ENCODE assay signal across 28 cellular contexts in the genomic region with DNA sequence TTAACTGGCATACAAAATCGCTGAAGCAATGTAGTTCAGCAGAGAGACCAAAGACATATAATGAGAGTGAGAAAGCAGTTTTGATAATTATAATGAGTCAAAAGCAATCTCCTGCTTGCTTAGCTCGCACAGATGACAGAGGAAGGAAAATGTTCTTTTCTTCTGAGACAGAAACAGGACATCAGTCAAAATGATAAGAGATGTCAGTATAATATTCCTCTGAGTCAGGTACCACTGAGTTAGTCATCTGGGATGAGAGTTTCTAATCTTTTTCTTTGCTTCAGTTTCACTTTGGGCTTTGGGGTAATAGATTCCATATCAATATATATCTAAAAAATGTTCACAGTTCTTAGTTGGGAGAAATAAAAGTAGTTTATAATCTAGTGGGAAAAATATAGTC.
DNase-seq lines count a peak whose midpoint lies in the region; ATAC-seq, FAIRE-seq and TF ChIP-seq lines count a peak whose summit lies in the region.
"Had no signal": no experiment of that assay in that cellular context is flagged by ENCODE, and none has a peak within 500 bp of the region (broad histone marks: within the 10 kb centered on the region; RNA-seq: fewer than 3 reads in every experiment).

No MANE protein-coding gene starts in this region.

- H3K4me2 ChIP-seq in IMR-90 (ENCODE audit: low read depth, low read length) = peak overlapping the region; percentile 89; the same call in 1 of the 2 replicates
- H3K4me2 ChIP-seq in PC-9 = no peak overlapping the region

- POLR2A ChIA-PET in IMR-90 (lab: Charles Lee; ENCODE audit: unreplicated experiment) (no interaction called here), GM10248 (lab: Yijun Ruan, JAX) (no interaction called here), PC-9 (lab: Charles Lee; ENCODE audit: unreplicated experiment) (no interaction called here)

- peaks cover 9% of the 10 kb centered on the region for H3K4me1 ChIP-seq in IMR-90 (ENCODE audit: control insufficient read depth, insufficient read depth, low read length)
- H3K4me1 ChIP-seq in PC-9 (replicated peaks; ENCODE audit: insufficient read depth) = no peaks in the 10 kb centered on the region
- H3K4me1 ChIP-seq: upper lobe of left lung had no signal

- H4K5ac ChIP-seq in IMR-90 (ENCODE audit: low read depth, low read length) = no peak overlapping the region

- H3K9me2 ChIP-seq in PC-9 (ENCODE audit: insufficient read depth) = no peaks in the 10 kb centered on the region

- H3K27ac ChIP-seq in IMR-90 (ENCODE audit: insufficient read depth, low read length) (no peak overlapping the region), PC-9 (no peak overlapping the region)
- H3K27ac ChIP-seq: upper lobe of left lung had no signal

- no peak overlapping the region for H3K4ac ChIP-seq in IMR-90 (ENCODE audit: low read depth, low read length)

- no peak overlapping the region for H3K23ac ChIP-seq in IMR-90 (ENCODE audit: low read depth, low read length)

- no peaks in the 10 kb centered on the region for H3F3A ChIP-seq in PC-9 (ENCODE audit: insufficient read depth, low read depth)

- H3K4me3 ChIP-seq in IMR-90 (ENCODE audit: insufficient read depth, low read depth, low read length) = no peak overlapping the region
- no peak overlapping the region for H3K4me3 ChIP-seq in PC-9
- H3K4me3 ChIP-seq: GM12878, lung, upper lobe of left lung had no signal

- 50% methylated on average over 1 of the region's 2 CpGs; no CpG with 5 or more reads in 1 of the 2 experiments for WGBS in IMR-90 (ENCODE audit: extremely low coverage in 2 of 2, insufficient read length in 1 of 2), 2 experiments

- peaks cover 5% of the 10 kb centered on the region; the same call in 1 of the 2 replicates for H3K9me1 ChIP-seq in IMR-90 (ENCODE audit: insufficient read depth, low read length)

- TF ChIP-seq CTCF in IMR-90 (conservative IDR thresholded peaks at IDR 0.05; ENCODE audit: low read depth, low read length) = no peak
- TF ChIP-seq CTCF in GM10248 (IDR thresholded peaks at IDR 0.05; ENCODE audit: control extremely low read depth, extremely low read depth, low read depth, missing control alignments) = no peak
- no peak for TF ChIP-seq CTCF in PC-9 (conservative IDR thresholded peaks at IDR 0.05)

- TF ChIP-seq POLR2A in IMR-90 (IDR thresholded peaks at IDR 0.05; ENCODE audit: low read depth, low read length) = no peak

- in situ Hi-C loops in IMR-90 (cut with MboI; ENCODE audit: low sequenced_read_pairs) = no loop called here

- no peaks in the 10 kb centered on the region for H3K9me3 ChIP-seq in IMR-90 (ENCODE audit: control insufficient read depth, insufficient read depth, low read length)
- no peaks in the 10 kb centered on the region for H3K9me3 ChIP-seq in PC-9 (ENCODE audit: insufficient read depth, low read depth)
- H3K9me3 ChIP-seq: upper lobe of left lung had no signal

- no peaks in the 10 kb centered on the region for H3K79me2 ChIP-seq in PC-9 (ENCODE audit: low read depth)

- no peak overlapping the region for H2BK120ac ChIP-seq in IMR-90 (ENCODE audit: low read depth, low read length)

- CTCF ChIA-PET in IMR-90 (lab: Yijun Ruan, JAX) = no interaction called here
- CTCF ChIA-PET in GM10248 (lab: Yijun Ruan, JAX) = no interaction called here
- CTCF ChIA-PET in PC-9 (lab: Charles Lee) = no interaction called here

- H2AK9ac ChIP-seq in IMR-90 (replicated peaks; ENCODE audit: low read depth, low read length, poor library complexity) = no peak overlapping the region

- peak overlapping the region; percentile 18 for H2BK5ac ChIP-seq in IMR-90 (ENCODE audit: low read depth, low read length, poor library complexity, severe bottlenecking)

- H2BK20ac ChIP-seq in IMR-90 (ENCODE audit: low read depth, low read length) = 0 out of 2 replicates have a peak overlapping the region, but pooled peaks have one; percentile 10

- FAIRE-seq in islet of Langerhans (lab: Jason Lieb, UNC) = peak; percentile 9
- FAIRE-seq: A204.1, frontal cortex, GM12878, HepG2 had no signal

- no peak overlapping the region for H4K8ac ChIP-seq in IMR-90 (ENCODE audit: low read depth in 2 of 2, low read length in 2 of 2)

- H3K56ac ChIP-seq in IMR-90 (ENCODE audit: extremely low read depth, insufficient read depth, low read length) = no peak overlapping the region

- no peak overlapping the region for H2BK15ac ChIP-seq in IMR-90 (ENCODE audit: low read depth, low read length)

- no peaks in the 10 kb centered on the region for H3K79me1 ChIP-seq in IMR-90 (ENCODE audit: low read depth in 1 of 2, low read length in 2 of 2)

- intact Hi-C loops in IMR-90 (cut with micrococcal nuclease) = no loop called here
- intact Hi-C loops in PC-9 (cut with micrococcal nuclease; ENCODE audit: unreplicated experiment) = no loop called here

- no peak overlapping the region for H3K14ac ChIP-seq in IMR-90 (replicated peaks; ENCODE audit: low read depth, low read length)

- no peak for TF ChIP-seq RAD21 in IMR-90 (IDR thresholded peaks at IDR 0.05; ENCODE audit: low read length)

- H3K36me3 ChIP-seq in IMR-90 (ENCODE audit: control insufficient read depth, insufficient read depth, low read length) = no peaks in the 10 kb centered on the region
- no peaks in the 10 kb centered on the region for H3K36me3 ChIP-seq in PC-9 (ENCODE audit: low read depth)
- H3K36me3 ChIP-seq: upper lobe of left lung had no signal

- H3K18ac ChIP-seq in IMR-90 (ENCODE audit: low read depth, low read length) = no peak overlapping the region

- H2AFZ ChIP-seq in IMR-90 (replicated peaks; ENCODE audit: low read length, poor library complexity) (no peak overlapping the region), PC-9 (no peak overlapping the region)

- DNase-seq in A172 (ENCODE audit: low spot score) (peak; percentile 69), IMR-90 (peak; percentile 57), astrocyte of the hippocampus (ENCODE audit: low read depth, low spot score) (peak; percentile 9), SW480 (ENCODE audit: low spot score) (no peak), GM10248 (ENCODE audit: extremely low spot score) (no peak), PC-9 (no peak)
- DNase-seq in activated CD4-positive, alpha-beta T cell treated with anti-CD3 and anti-CD28 coated beads for 1 hour = no peak
- DNase-seq: amygdala; CD4-positive, alpha-beta T cell; cortex of kidney; effector memory CD8-positive, alpha-beta T cell; H7; Karpas-422; NCI-H1436; NCI-H2081; NCI-H526; NK-92 treated with Interleukin-12 subunit alpha and Interleukin-12 subunit beta, amount 100 ng/mL, for 24 hours; PC-3; SHP77; stimulated activated naive B cell treated with anti-CD40 and anti-IgM and Interleukin-4, amounts not matched to agents 10 μg/mL and 1 μg/mL and 100 μg/mL, for 72 hours; substantia nigra; upper lobe of left lung had no signal

- peak; percentile 28; the same call in 1 of the 2 replicates for ATAC-seq in IMR-90 (ENCODE audit: low read depth)
- ATAC-seq: effector memory CD8-positive, alpha-beta T cell; GM12878; HepG2; PC-3; stimulated activated naive B cell treated with anti-CD40 and anti-IgM and Interleukin-4, amounts not matched to agents 10 μg/mL and 1 μg/mL and 100 μg/mL, for 72 hours had no signal

- dilution Hi-C loops in IMR-90 (cut with HindIII; ENCODE audit: low sequenced_read_pairs, unreplicated experiment) = no loop called here

- H2AK5ac ChIP-seq in IMR-90 (ENCODE audit: low read depth, low read length) = no peak overlapping the region

- BruUV-seq in IMR-90 (replicated peaks; lab: Mats Ljungman, UMichigan) = no TSS peak
- BruUV-seq in PC-9 (replicated peaks; lab: Mats Ljungman, UMichigan) = no TSS peak

- no peak overlapping the region for H3K9ac ChIP-seq in IMR-90 (ENCODE audit: low read depth, low read length)

- no peak overlapping the region for H4K91ac ChIP-seq in IMR-90 (ENCODE audit: insufficient read depth, low read depth, low read length)

- H4K20me1 ChIP-seq in IMR-90 (ENCODE audit: insufficient read depth, low read length) (no peaks in the 10 kb centered on the region), PC-9 (ENCODE audit: insufficient read depth) (no peaks in the 10 kb centered on the region)

- H3K27me3 ChIP-seq in IMR-90 (ENCODE audit: control insufficient read depth, insufficient read depth, low read length) (no peaks in the 10 kb centered on the region), PC-9 (ENCODE audit: insufficient read depth, low read depth) (no peaks in the 10 kb centered on the region)
- H3K27me3 ChIP-seq: upper lobe of left lung had no signal

TF ChIP-seq in IMR-90, 13 proteins besides CTCF, POLR2A, EP300 and RAD21:
- TF ChIP-seq FOS (IDR thresholded peaks at IDR 0.05; ENCODE audit: low read depth, low read length) = peak; percentile 15; the same call in 1 of the 2 replicates
- TF ChIP-seq RCOR1 (IDR thresholded peaks at IDR 0.05; ENCODE audit: insufficient replicate concordance, low read length) = no peak

Comparison
In these comparisons a context has a peak if more than half of its experiments do, and no peak if none do; other contexts are left out.
1. DNase-seq: peak in A172 (single experiment), IMR-90 (single experiment) and astrocyte of the hippocampus (single experiment); none in SW480 (single experiment), GM10248 (single experiment), PC-9 (0 of 2) and activated CD4-positive, alpha-beta T cell treated with anti-CD3 and anti-CD28 coated beads for 1 hour (single experiment).